Comparison of ENCODE assay signal across 27 cellular contexts in the genomic region with DNA sequence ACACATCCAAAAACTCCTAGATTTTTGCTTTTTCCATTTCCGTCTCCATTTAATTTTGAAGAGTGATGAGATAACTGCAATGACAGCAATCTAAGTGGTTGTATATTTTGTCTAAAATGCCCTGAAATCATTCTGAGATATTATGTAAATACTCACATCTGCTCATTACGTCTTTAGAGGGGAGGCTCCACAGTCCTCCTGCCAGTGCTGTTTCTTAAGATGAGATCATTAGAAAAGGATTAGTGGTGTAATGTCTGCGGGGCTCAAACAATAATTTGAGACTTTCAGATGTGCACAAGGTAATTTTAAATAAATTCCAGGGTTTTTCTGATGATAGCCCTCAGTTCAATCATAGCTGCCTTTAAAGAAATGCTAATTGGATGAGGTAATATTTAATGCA.
DNase-seq lines count a peak whose midpoint lies in the region; ATAC-seq and TF ChIP-seq lines count a peak whose summit lies in the region.
"Had no signal": no experiment of that assay in that cellular context is flagged by ENCODE, and none has a peak within 500 bp of the region (broad histone marks: within the 10 kb centered on the region; RNA-seq: fewer than 3 reads in every experiment).

No MANE protein-coding gene starts in this region.

- H3K4me3 ChIP-seq in fibroblast of mammary gland (ENCODE audit: control insufficient read depth, low read depth, low read length) (no peak overlapping the region), mesenchymal stem cell (ENCODE audit: insufficient read depth in 1 of 2, low read depth in 1 of 2, low read length in 2 of 2) (no peak overlapping the region), PC-9 (no peak overlapping the region), dorsolateral prefrontal cortex (no peak overlapping the region)
- H3K4me3 ChIP-seq: ascending aorta, cardiac muscle cell, coronary artery, lung, MG63, pancreas, SJSA1 had no signal

- H2BK12ac ChIP-seq in mesenchymal stem cell (ENCODE audit: low read length in 2 of 2), result no peak overlapping the region

- H2BK5ac ChIP-seq in mesenchymal stem cell (ENCODE audit: low read depth, low read length, poor library complexity, severe bottlenecking), result no peak overlapping the region

- no peak overlapping the region for H3K27ac ChIP-seq in mesenchymal stem cell (ENCODE audit: low read length, poor library complexity, severe bottlenecking)
- H3K27ac ChIP-seq in PC-9, result no peak overlapping the region
- no peak overlapping the region for H3K27ac ChIP-seq in dorsolateral prefrontal cortex
- H3K27ac ChIP-seq: ascending aorta, cardiac muscle cell, coronary artery, pancreas, SJSA1 had no signal

- POLR2A ChIA-PET in PC-9 (lab: Charles Lee; ENCODE audit: unreplicated experiment), result no interaction called here

- no peaks in the 10 kb centered on the region for H3K9me2 ChIP-seq in PC-9 (ENCODE audit: insufficient read depth)

- no peak overlapping the region for H3K4me2 ChIP-seq in mesenchymal stem cell (ENCODE audit: low read length, poor library complexity, severe bottlenecking)
- no peak overlapping the region for H3K4me2 ChIP-seq in PC-9

- H4K20me1 ChIP-seq in PC-9 (ENCODE audit: insufficient read depth), result no peaks in the 10 kb centered on the region

- H3K4me1 ChIP-seq in mesenchymal stem cell (ENCODE audit: control insufficient read depth, insufficient read depth, low read depth, low read length) (no peaks in the 10 kb centered on the region), PC-9 (replicated peaks; ENCODE audit: insufficient read depth) (no peaks in the 10 kb centered on the region)
- H3K4me1 ChIP-seq: pancreas had no signal

- no peaks in the 10 kb centered on the region for H3K27me3 ChIP-seq in mesenchymal stem cell (ENCODE audit: control insufficient read depth in 1 of 2, insufficient read depth in 1 of 2, low read length in 2 of 2)
- H3K27me3 ChIP-seq in PC-9 (ENCODE audit: insufficient read depth, low read depth), result no peaks in the 10 kb centered on the region
- peaks cover 0 to 4% (median 0%) of the 10 kb centered on the region in 45 donors for H3K27me3 ChIP-seq in dorsolateral prefrontal cortex
- H3K27me3 ChIP-seq: ascending aorta, cardiac muscle cell, MG63, pancreas, SJSA1 had no signal

- ATAC-seq in Right ventricle myocardium inferior, result peak; percentile 76
- no peak for ATAC-seq in GM18520 (IDR thresholded peaks at IDR 0.05; ENCODE audit: unreplicated experiment)
- ATAC-seq: stimulated activated memory B cell treated with anti-CD40 and anti-IgM and Interleukin-4, amounts not matched to agents 10 μg/mL and 1 μg/mL and 100 μg/mL, for 72 hours had no signal

- 72% methylated on average over 1 of the region's 3 CpGs for WGBS in mesenchymal stem cell

- intact Hi-C loops in Right ventricle myocardium inferior (cut with DNase I), result no loop called here
- intact Hi-C loops in cardiac septum (cut with DNase I), result no loop called here
- intact Hi-C loops in PC-9 (cut with micrococcal nuclease; ENCODE audit: unreplicated experiment), result no loop called here
- intact Hi-C loops in dorsolateral prefrontal cortex (cut with DNase I), result no loop called here

- CTCF ChIA-PET in PC-9 (lab: Charles Lee), result no interaction called here

- H3K23ac ChIP-seq in mesenchymal stem cell (ENCODE audit: low read length in 2 of 2), result no peak overlapping the region

- H3K36me3 ChIP-seq in mesenchymal stem cell (ENCODE audit: control insufficient read depth in 1 of 2, insufficient read depth in 2 of 2, low read depth in 1 of 2, low read length in 2 of 2) (no peaks in the 10 kb centered on the region), PC-9 (ENCODE audit: low read depth) (no peaks in the 10 kb centered on the region)
- H3K36me3 ChIP-seq: ascending aorta, cardiac muscle cell, MG63, pancreas, SJSA1 had no signal

- no peak overlapping the region for H3K4ac ChIP-seq in mesenchymal stem cell (ENCODE audit: low read depth in 1 of 2, low read length in 2 of 2)

- no peaks in the 10 kb centered on the region for H3F3A ChIP-seq in PC-9 (ENCODE audit: insufficient read depth, low read depth)

- H3K9ac ChIP-seq in mesenchymal stem cell (ENCODE audit: low read length), result no peak overlapping the region

- H2BK120ac ChIP-seq in mesenchymal stem cell (ENCODE audit: low read depth, low read length), result no peak overlapping the region

- no peak overlapping the region for H3K18ac ChIP-seq in mesenchymal stem cell (ENCODE audit: low read depth in 1 of 2, low read length in 2 of 2)

- H4K8ac ChIP-seq in mesenchymal stem cell (ENCODE audit: low read length), result no peak overlapping the region

- no TSS peak for BruUV-seq in PC-9 (replicated peaks; lab: Mats Ljungman, UMichigan)

- H2AFZ ChIP-seq in mesenchymal stem cell (ENCODE audit: low read depth, low read length) (no peak overlapping the region), PC-9 (no peak overlapping the region)

- H2AK5ac ChIP-seq in mesenchymal stem cell (ENCODE audit: low read length, severe bottlenecking), result no peak overlapping the region

- TF ChIP-seq CTCF in fibroblast of mammary gland (conservative IDR thresholded peaks at IDR 0.05; ENCODE audit: control insufficient read depth, insufficient read depth, low read depth, low read length) (no peak), PC-9 (conservative IDR thresholded peaks at IDR 0.05) (no peak), dorsolateral prefrontal cortex (IDR thresholded peaks at IDR 0.05 in 54 of 56, conservative IDR thresholded peaks at IDR 0.05 in 2 of 56; ENCODE audit: low read depth in 1 of 56, partially characterized antibody in 56 of 56) (no peak)

- H3K9me3 ChIP-seq in mesenchymal stem cell (ENCODE audit: control insufficient read depth, low read length) (no peaks in the 10 kb centered on the region), PC-9 (ENCODE audit: insufficient read depth, low read depth) (no peaks in the 10 kb centered on the region)
- H3K9me3 ChIP-seq: ascending aorta, pancreas, SJSA1 had no signal

- no peak overlapping the region for H3K14ac ChIP-seq in mesenchymal stem cell (ENCODE audit: low read length in 2 of 2)

- no peaks in the 10 kb centered on the region for H3K79me2 ChIP-seq in PC-9 (ENCODE audit: low read depth)

- H2BK15ac ChIP-seq in mesenchymal stem cell (ENCODE audit: low read depth, poor library complexity, severe bottlenecking), result no peak overlapping the region

- no peak overlapping the region for H4K91ac ChIP-seq in mesenchymal stem cell (ENCODE audit: low read length)

- DNase-seq in Right ventricle myocardium inferior (ENCODE audit: missing footprints) (no peak), cardiac septum (ENCODE audit: low spot score) (no peak), fibroblast of mammary gland (ENCODE audit: low read depth) (peak; percentile 45), mesenchymal stem cell (peak; percentile 40), activated gamma-delta T cell treated with Interleukin-2 at 50 U/mL for 16 hours (no peak), PC-9 (no peak), dorsolateral prefrontal cortex (no peak)
- DNase-seq: activated CD4-positive, alpha-beta memory T cell treated with anti-CD3 and anti-CD28 coated beads for 36 hours; activated CD8-positive, alpha-beta memory T cell treated with anti-CD3 and anti-CD28 coated beads, Interleukin-2, amount 50 U/mL, for 48 hours; CD8-positive, alpha-beta memory T cell; endodermal cell; MG63; NCI-H1105 treated with DMSO at 0.1 percent for 48 hours; NCI-H1930; NCI-H69; nephron progenitor cell; pancreas; retina; stimulated activated CD4-positive, alpha-beta T cell treated with anti-CD3 and anti-CD28 coated beads, Interleukin-12 subunit alpha, Interleukin-12 subunit beta, amount 100 ng/mL, for 4 hours; stimulated activated CD4-positive, alpha-beta T cell treated with anti-CD3 and anti-CD28 coated beads, Interleukin-4, amount 100 ng/mL, for 24 hours had no signal

- H3K79me1 ChIP-seq in mesenchymal stem cell (replicated peaks; ENCODE audit: low read length, poor library complexity, severe bottlenecking), result no peaks in the 10 kb centered on the region

Comparison
In these comparisons a context has a peak if more than half of its experiments do, and no peak if none do; other contexts are left out.
1. DNase-seq: peak in fibroblast of mammary gland (single experiment) and mesenchymal stem cell (single experiment); none in Right ventricle myocardium inferior (single experiment), cardiac septum (single experiment), activated gamma-delta T cell treated with Interleukin-2 at 50 U/mL for 16 hours (single experiment), PC-9 (0 of 2) and dorsolateral prefrontal cortex (0 of 10).